Comparison of ENCODE assay signal across 11 cellular contexts in the genomic region with DNA sequence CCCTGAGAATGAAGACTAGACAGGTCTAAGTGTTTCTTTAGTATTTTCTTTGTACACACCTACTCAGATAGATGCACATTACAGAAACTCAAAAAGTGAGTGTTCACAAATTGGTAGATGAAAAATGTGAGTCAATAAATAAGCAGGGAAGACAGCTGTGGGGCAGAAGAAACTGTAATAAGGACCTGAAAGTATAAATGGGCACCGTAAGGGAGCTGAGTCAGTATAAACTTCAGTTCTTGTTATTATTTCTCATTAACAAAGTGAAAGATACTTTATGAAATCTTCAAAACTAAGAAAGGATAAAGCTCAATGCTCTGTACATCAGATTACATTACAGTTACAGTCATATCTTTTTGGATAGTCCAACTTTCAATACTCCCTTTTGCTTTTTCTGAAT. TPM values are rescaled to one million over a fixed set of nuclear protein-coding genes. Genes with fewer than 3 reads are reported as not detected.
A peak's percentile ranks its signal among the peaks of the same experiment; 100 is the strongest.
DNase-seq lines count a peak whose midpoint lies in the region; ATAC-seq, FAIRE-seq and TF ChIP-seq lines count a peak whose summit lies in the region.
"Had no signal": no experiment of that assay in that cellular context is flagged by ENCODE, and none has a peak within 500 bp of the region (broad histone marks: within the 10 kb centered on the region; RNA-seq: fewer than 3 reads in every experiment).

No MANE protein-coding gene starts in this region.

- peaks cover 61% of the 10 kb centered on the region for H3K4me1 Mint-ChIP-seq in activated CD4-positive, alpha-beta T cell treated with anti-CD3 and anti-CD28 coated beads for 36 hours

- in situ Hi-C loops in GM12878 (cut with MboI) = loop anchor here (10.0 to 25.0 kb wide), 2 partner anchors 310 to 987 kb away; a partner anchor contains a TSS

- no peaks in the 10 kb centered on the region for H3K27me3 Mint-ChIP-seq in activated CD4-positive, alpha-beta T cell treated with anti-CD3 and anti-CD28 coated beads for 36 hours

- intact Hi-C loops in activated CD4-positive, alpha-beta T cell treated with anti-CD3 and anti-CD28 coated beads for 36 hours (cut with DNase I, micrococcal nuclease) = loop anchor here (1.0 to 5.0 kb wide), 3 partner anchors 10 to 462 kb away; a partner anchor contains a TSS
- intact Hi-C loops in GM12878 (cut with micrococcal nuclease; ENCODE audit: unreplicated experiment) (loop anchor here (5.0 to 10.0 kb wide), 4 partner anchors 33 to 470 kb away; a partner anchor contains a TSS), psoas muscle (cut with DNase I) (loop anchor here (5.0 to 10.0 kb wide), 2 partner anchors 310 to 312 kb away; a partner anchor contains a TSS)

- POLR2A ChIA-PET in activated CD4-positive, alpha-beta T cell treated with anti-CD3 and anti-CD28 coated beads for 36 hours (lab: Charles Lee) = interaction anchor here (0.7 to 1.0 kb wide), 2 partner anchors 20 to 1327 kb away, joined by 3 read pairs; no protein-coding TSS in a partner anchor
- POLR2A ChIA-PET in GM12878 (lab: Charles Lee) = interaction anchor here (0.6 to 4.3 kb wide), 4 partner anchors 8 to 42 kb away, joined by 3 to 27 read pairs (median 4); no protein-coding TSS in a partner anchor

- peaks cover 24% of the 10 kb centered on the region for H3K36me3 Mint-ChIP-seq in activated CD4-positive, alpha-beta T cell treated with anti-CD3 and anti-CD28 coated beads for 36 hours (ENCODE audit: low read depth)

- SMC1A ChIA-PET in GM12878 (lab: Charles Lee; ENCODE audit: uncharacterized antibody, unreplicated experiment) = interaction anchor here (0.7 to 4.7 kb wide), 16 partner anchors 8 to 302 kb away, joined by 3 to 32 read pairs (median 3); no protein-coding TSS in a partner anchor

- peak overlapping the region; percentile 90 for H3K9ac ChIP-seq in Loucy (ENCODE audit: low read depth, low read length, poor library complexity, severe bottlenecking)
- H3K9ac ChIP-seq in GM12878 (ENCODE audit: control insufficient read depth, insufficient read depth, low read length) = peak overlapping the region; percentile 58

- RAD21 ChIA-PET in GM12878 (lab: Charles Lee; ENCODE audit: unreplicated experiment) = interaction anchor here (0.8 to 3.5 kb wide), 6 partner anchors 8 to 33 kb away, joined by 3 to 22 read pairs (median 8); no protein-coding TSS in a partner anchor

- TF ChIP-seq POLR2A in GM12878 (IDR thresholded peaks at IDR 0.05; ENCODE audit: low read depth, low read length) = no peak

- peaks cover 64% of the 10 kb centered on the region for H3K4me1 ChIP-seq in Loucy (ENCODE audit: insufficient read depth, low read length, poor library complexity, severe bottlenecking)
- peaks cover 24% of the 10 kb centered on the region for H3K4me1 ChIP-seq in GM12878 (ENCODE audit: control insufficient read depth, insufficient read depth, low read length)
- peaks cover 45% of the 10 kb centered on the region for H3K4me1 ChIP-seq in psoas muscle

- H3K9me3 Mint-ChIP-seq in activated CD4-positive, alpha-beta T cell treated with anti-CD3 and anti-CD28 coated beads for 36 hours (ENCODE audit: low read depth) = no peaks in the 10 kb centered on the region

- H3K79me2 ChIP-seq in Loucy (ENCODE audit: insufficient read depth, low read length) = peaks cover 73% of the 10 kb centered on the region
- H3K79me2 ChIP-seq in GM12878 (ENCODE audit: control insufficient read depth, insufficient read depth, low read length) = peaks cover 76% of the 10 kb centered on the region

- H3K27ac ChIP-seq in GM12878 (ENCODE audit: control insufficient read depth, insufficient read depth) = peak overlapping the region; percentile 96
- no peak overlapping the region for H3K27ac ChIP-seq in psoas muscle

- CTCF ChIA-PET in activated CD4-positive, alpha-beta T cell treated with anti-CD3 and anti-CD28 coated beads for 36 hours (lab: Charles Lee) = interaction anchor here (0.6 to 3.3 kb wide), 5 partner anchors 24 to 60 kb away, joined by 3 to 9 read pairs (median 4); no protein-coding TSS in a partner anchor
- CTCF ChIA-PET in GM12878 (lab: Yijun Ruan, JAX) = interaction anchor here (0.7 to 2.4 kb wide), 3 partner anchors 9 to 1741 kb away, joined by 3 to 10 read pairs (median 3); no protein-coding TSS in a partner anchor

- H3K9me2 ChIP-seq in Loucy (replicated peaks; ENCODE audit: low read depth, low read length) = no peaks in the 10 kb centered on the region

- TF ChIP-seq EP300 in GM12878 (IDR thresholded peaks at IDR 0.05; ENCODE audit: borderline replicate concordance in 1 of 2, control insufficient read depth in 1 of 2, low read depth in 2 of 2, low read length in 2 of 2) = no peak

- WGBS in GM12878 (ENCODE audit: insufficient coverage, insufficient replicate concordance, low lambda C conversion rate, missing lambda C conversion rate) = 0% methylated on average over 1 of the region's 1 CpG
- 46 to 69% (median 54%) methylated on average over 1 of the region's 1 CpG for WGBS in psoas muscle, 3 donors

- H3K27me3 ChIP-seq in Loucy (ENCODE audit: insufficient read depth, low read length, poor library complexity, severe bottlenecking) = no peaks in the 10 kb centered on the region
- H3K27me3 ChIP-seq in GM12878 (replicated peaks in 1 of 2; ENCODE audit: control insufficient read depth in 2 of 2, insufficient read depth in 2 of 2, low read length in 1 of 2) = no peaks in the 10 kb centered on the region
- H3K27me3 ChIP-seq in psoas muscle (ENCODE audit: insufficient read depth in 3 of 3, low read length in 2 of 3) = no peaks in the 10 kb centered on the region

- H3K27ac Mint-ChIP-seq in activated CD4-positive, alpha-beta T cell treated with anti-CD3 and anti-CD28 coated beads for 36 hours = peak overlapping the region; percentile 27

- H3K9me3 ChIP-seq in Loucy (ENCODE audit: insufficient read depth, low read depth, low read length) (no peaks in the 10 kb centered on the region), GM12878 (replicated peaks; ENCODE audit: control insufficient read depth, insufficient read depth, low read length) (no peaks in the 10 kb centered on the region; the same call in 2 of the 3 replicates), psoas muscle (no peaks in the 10 kb centered on the region)

- no TSS peak for BruUV-seq in GM12878 (replicated peaks; lab: Mats Ljungman, UMichigan)

- no peak for TF ChIP-seq CTCF in Loucy (conservative IDR thresholded peaks at IDR 0.05; ENCODE audit: low read length)
- TF ChIP-seq CTCF in GM12878 (IDR thresholded peaks at IDR 0.05 in 2 of 3, conservative IDR thresholded peaks at IDR 0.05 in 1 of 3; ENCODE audit: control insufficient read depth in 2 of 3, extremely low read depth in 1 of 3, insufficient read depth in 1 of 3, low read depth in 3 of 3, low read length in 3 of 3) = no peak
- no peak for TF ChIP-seq CTCF in psoas muscle (IDR thresholded peaks at IDR 0.05)

- peak overlapping the region; percentile 99 for H3K4me3 Mint-ChIP-seq in activated CD4-positive, alpha-beta T cell treated with anti-CD3 and anti-CD28 coated beads for 36 hours

- H4K20me1 ChIP-seq in Loucy (ENCODE audit: insufficient read depth, low read length, poor library complexity, severe bottlenecking) (peaks cover 71% of the 10 kb centered on the region), GM12878 (ENCODE audit: control insufficient read depth, insufficient read depth) (0 out of 2 replicates have a peak, but pooled peaks cover 3% of the 10 kb centered on the region)

- H3K36me3 ChIP-seq in Loucy (ENCODE audit: insufficient read depth, low read length) = 0 out of 2 replicates have a peak, but pooled peaks cover 4% of the 10 kb centered on the region
- H3K36me3 ChIP-seq in GM12878 (ENCODE audit: control insufficient read depth in 2 of 2, insufficient read depth in 2 of 2, low read length in 1 of 2) = peaks cover 0 to 5% of the 10 kb centered on the region in 2 experiments; a peak in 2 of 4 replicates
- peaks cover 0 to 18% of the 10 kb centered on the region in 2 donors for H3K36me3 ChIP-seq in psoas muscle (ENCODE audit: insufficient read depth in 1 of 2, low read depth in 1 of 2)

- H3F3A ChIP-seq in Loucy (ENCODE audit: low read depth) = 0 out of 2 replicates have a peak, but pooled peaks cover 2% of the 10 kb centered on the region

- H3K4me3 ChIP-seq in Loucy (ENCODE audit: low read length, poor library complexity, severe bottlenecking) (peak overlapping the region; percentile 97), GM12878 (peak overlapping the region; percentile 97), psoas muscle (peak overlapping the region; percentile 93)

- TF ChIP-seq RAD21 in GM12878 (IDR thresholded peaks at IDR 0.05; ENCODE audit: insufficient read depth, low read depth, low read length) = no peak

- H3K4me2 ChIP-seq in Loucy (ENCODE audit: low read depth, low read length, poor library complexity, severe bottlenecking) (peak overlapping the region; percentile 99), GM12878 (ENCODE audit: control insufficient read depth, insufficient read depth) (peak overlapping the region; percentile 88)

- peak; percentile 13 for ATAC-seq in activated CD4-positive, alpha-beta T cell treated with anti-CD3 and anti-CD28 coated beads for 36 hours
- peak; percentile 7 for ATAC-seq in GM12878
- no peak for ATAC-seq in psoas muscle
- no peak for ATAC-seq in HG03469 (IDR thresholded peaks at IDR 0.05; ENCODE audit: unreplicated experiment)
- ATAC-seq: Right ventricle myocardium inferior, sciatic nerve had no signal

- FAIRE-seq in GM12878 (lab: Jason Lieb, UNC) = no peak

- DNase-seq in activated CD4-positive, alpha-beta T cell treated with anti-CD3 and anti-CD28 coated beads for 36 hours = no peak
- DNase-seq in activated CD4-positive, alpha-beta T cell treated with anti-CD3 and anti-CD28 coated beads, Interleukin-2, amount 50 U/mL, for 1 hour = no peak
- no peak for DNase-seq in GM12878 (ENCODE audit: low read depth, low spot score)
- DNase-seq in psoas muscle = no peak
- DNase-seq in NCI-H2196 (lab: John Stamatoyannopoulos, UW; ENCODE audit: unreplicated experiment) = no peak
- no peak for DNase-seq in DMS53 treated with DMSO at 0.1 percent for 48 hours (lab: John Stamatoyannopoulos, UW; ENCODE audit: unreplicated experiment)
- DNase-seq: Kasumi-1 had no signal

- H2AFZ ChIP-seq in Loucy (ENCODE audit: low read length) = no peak overlapping the region
- H2AFZ ChIP-seq in GM12878 (ENCODE audit: control insufficient read depth, low read depth, low read length) = no peak overlapping the region

RNA-seq across cellular contexts. Expression of a gene that starts 2.5 kb away (rescaled TPM):
- 100 to 1,000 TPM; 123 to 136 TPM for total RNA-seq in activated CD4-positive, alpha-beta T cell treated with anti-CD3 and anti-CD28 coated beads for 36 hours
- total RNA-seq in GM12878 (2013; cell fraction: nucleolus; rRNA removed) = 36.3 and 40.3 TPM in 2 replicates
- total RNA-seq in GM12878 (2014; rRNA removed) (108 and 112 TPM in 2 replicates), GM12878 (2014; rRNA removed; fragmentation: Illumina TruSeq; extraction: Trizol) (84.1 and 84.5 TPM in 2 replicates), GM12878 (2021) (143 and 144 TPM in 2 replicates), psoas muscle (10 to 100 TPM; 57.1 to 75.2 (median 60.1) TPM)
- 39.8 TPM for polyA plus RNA-seq in GM12878 (2011; ENCODE audit: low read depth)
- polyA plus RNA-seq in GM12878 (2011; rRNA removed) (146 and 178 TPM in 2 replicates), GM12878 (2014; fragmentation: Illumina TruSeq; extraction: Trizol) (129 and 156 TPM in 2 replicates), GM12878 (2014; fragmentation: Nextera tagmentation; extraction: Ambion mirVana) (10 to 100 TPM; 38.7 to 48.5 TPM), GM12878 (2014; rRNA removed) (80.1 and 82.2 TPM in 2 replicates), GM12878 (2016; fragmentation: Nextera tagmentation; extraction: Ambion mirVana) (10 to 100 TPM; 63.8 to 86.4 TPM), psoas muscle (100 to 1,000 TPM in 1 of 3 donors, 10 to 100 TPM in 2; 41.4 to 107 (median 62.7) TPM)
- 72.4 and 80.3 TPM in 2 replicates for polyA plus RNA-seq in GM12878 (2011; cell fraction: cytosol; rRNA removed)
- polyA plus RNA-seq in GM12878 (2011; cell fraction: nucleus; rRNA removed) = 42.1 and 48.1 TPM in 2 replicates
- polyA plus RNA-seq in GM12878 (2012) = 82.0 and 94.0 TPM in 2 replicates
- polyA minus RNA-seq in GM12878 (2011; rRNA and poly(A)+ RNA removed) = 109 and 126 TPM in 2 replicates
- 75.0 and 78.2 TPM in 2 replicates for polyA minus RNA-seq in GM12878 (2011; cell fraction: cytosol; rRNA and poly(A)+ RNA removed)
- 65.8 and 139 TPM in 2 replicates for polyA minus RNA-seq in GM12878 (2011; cell fraction: nucleus; rRNA and poly(A)+ RNA removed)

Comparison
In these comparisons a context has a peak if more than half of its experiments do, and no peak if none do; other contexts are left out.
1. ATAC-seq: peak in activated CD4-positive, alpha-beta T cell treated with anti-CD3 and anti-CD28 coated beads for 36 hours (single experiment) and GM12878 (single experiment); none in psoas muscle (0 of 4) and HG03469 (single experiment).
2. Peak in every context shown above with its lines, with median percentiles within 50 percentile points of each other: H3K4me3 ChIP-seq.